ENCODE assay signal across 27 cellular contexts in the genomic region with DNA sequence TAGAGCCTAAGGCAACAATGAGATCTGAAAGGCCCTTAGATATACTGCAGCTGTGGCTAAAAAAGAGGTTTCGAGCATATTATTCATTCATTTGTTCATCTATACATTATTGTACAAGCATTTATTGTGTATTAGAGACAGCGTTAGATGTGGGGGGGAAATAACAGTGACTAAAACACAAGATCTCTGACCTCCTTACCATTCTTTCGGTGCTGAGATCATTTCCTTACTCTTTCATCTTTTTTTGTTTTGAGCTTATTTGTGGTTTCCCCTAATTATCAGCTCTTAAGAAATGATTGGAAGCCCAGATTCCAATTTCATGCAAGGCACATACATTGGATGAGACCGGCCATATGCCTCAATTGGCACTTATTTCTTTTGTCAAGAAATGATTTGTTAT.
DNase-seq lines count a peak whose midpoint lies in the region; ATAC-seq, FAIRE-seq and TF ChIP-seq lines count a peak whose summit lies in the region.
"Had no signal": no experiment of that assay in that cellular context is flagged by ENCODE, and none has a peak within 500 bp of the region (broad histone marks: within the 10 kb centered on the region; RNA-seq: fewer than 3 reads in every experiment).

No MANE protein-coding gene starts in this region.

- peak; percentile 56 for ATAC-seq in GM19351 (IDR thresholded peaks at IDR 0.05; ENCODE audit: unreplicated experiment)
- peak; percentile 93 for ATAC-seq in GM12878
- no peak for ATAC-seq in GM21526 (IDR thresholded peaks at IDR 0.05; ENCODE audit: low FRiP score, unreplicated experiment)
- ATAC-seq in HG03159 (IDR thresholded peaks at IDR 0.05; ENCODE audit: unreplicated experiment): no peak
- no peak for ATAC-seq in GM21515 (IDR thresholded peaks at IDR 0.05; ENCODE audit: unreplicated experiment)

- CTCF ChIA-PET in GM12878 (lab: Yijun Ruan, JAX): interaction anchor here (0.9 to 3.8 kb wide), 5 partner anchors 13 to 172 kb away, joined by 3 to 15 read pairs (median 3); no protein-coding TSS in a partner anchor

- TF ChIP-seq EP300 in GM12878 (IDR thresholded peaks at IDR 0.05; ENCODE audit: borderline replicate concordance in 1 of 2, control insufficient read depth in 1 of 2, low read depth in 2 of 2, low read length in 2 of 2): peak; percentile 54 to 83

- TF ChIP-seq RAD21 in GM12878 (IDR thresholded peaks at IDR 0.05; ENCODE audit: insufficient read depth, low read depth, low read length): no peak

- no peak for FAIRE-seq in GM12878 (lab: Jason Lieb, UNC)
- FAIRE-seq in H54 (lab: Jason Lieb, UNC): no peak
- FAIRE-seq: A204.1, D721Med, GM12891, GM19239 had no signal

- intact Hi-C loops in GM12878 (cut with micrococcal nuclease; ENCODE audit: unreplicated experiment): no loop called here

- no TSS peak for BruUV-seq in GM12878 (replicated peaks; lab: Mats Ljungman, UMichigan)

- no peak overlapping the region for H3K4me2 ChIP-seq in GM12878 (ENCODE audit: control insufficient read depth, insufficient read depth)
- H3K4me2 ChIP-seq: BLaER1 treated with 17β-estradiol and CSF1 and Interleukin-3, amounts not matched to agents 10 nM and 100 nM; GM23338 had no signal

- DNase-seq in ELR (ENCODE audit: low read depth): peak; percentile 26
- DNase-seq in GM12878 (ENCODE audit: low read depth, low spot score): peak; percentile 19
- no peak for DNase-seq in H54 (ENCODE audit: insufficient read length, low spot score)
- DNase-seq: AML-193; CD4-positive, alpha-beta T cell; DMS53; NCI-H1092; NCI-H1417 treated with DMSO at 0.1 percent for 48 hours; NCI-H1694 treated with DMSO at 0.1 percent for 48 hours; NCI-H2081; NCI-H226; NCI-H510A; OCI-M1; Peyer's patch; SHP77 treated with DMSO at 0.1 percent for 48 hours; T-helper 1 cell had no signal

- H3K4me3 ChIP-seq in GM12878: no peak overlapping the region
- H3K4me3 ChIP-seq: BLaER1 treated with 17β-estradiol and CSF1 and Interleukin-3, amounts not matched to agents 10 nM and 100 nM; GM23338; HAP-1; Peyer's patch had no signal

- POLR2A ChIA-PET in GM12878 (lab: Charles Lee): interaction anchor here (1.0 kb wide), 1 partner anchor 46 kb away, joined by 3 read pairs; no protein-coding TSS in a partner anchor

- no peaks in the 10 kb centered on the region for H3K79me2 ChIP-seq in GM12878 (ENCODE audit: control insufficient read depth, insufficient read depth, low read length)

- H2AFZ ChIP-seq in GM12878 (ENCODE audit: control insufficient read depth, low read depth, low read length): no peak overlapping the region
- H2AFZ ChIP-seq: GM23338 had no signal

- no peaks in the 10 kb centered on the region for H3K36me3 ChIP-seq in GM12878 (ENCODE audit: control insufficient read depth in 2 of 2, insufficient read depth in 2 of 2, low read length in 1 of 2)
- H3K36me3 ChIP-seq: BLaER1 treated with 17β-estradiol and CSF1 and Interleukin-3, amounts not matched to agents 10 nM and 100 nM; HAP-1; Peyer's patch had no signal

- 9% methylated on average over 4 of the region's 4 CpGs for WGBS in GM12878 (ENCODE audit: insufficient coverage, insufficient replicate concordance, low lambda C conversion rate, missing lambda C conversion rate)

- in situ Hi-C loops in GM12878 (cut with MboI): no loop called here

- SMC1A ChIA-PET in GM12878 (lab: Charles Lee; ENCODE audit: uncharacterized antibody, unreplicated experiment): interaction anchor here (0.6 to 3.0 kb wide), 17 partner anchors 10 to 688 kb away, joined by 3 to 11 read pairs (median 3); no protein-coding TSS in a partner anchor

- H3K27ac ChIP-seq in GM12878 (ENCODE audit: control insufficient read depth, insufficient read depth): no peak overlapping the region
- H3K27ac ChIP-seq: BLaER1 treated with 17β-estradiol and CSF1 and Interleukin-3, amounts not matched to agents 10 nM and 100 nM; Peyer's patch had no signal

- RAD21 ChIA-PET in GM12878 (lab: Charles Lee; ENCODE audit: unreplicated experiment): interaction anchor here (0.9 to 1.6 kb wide), 8 partner anchors 13 to 233 kb away, joined by 3 to 7 read pairs (median 4); no protein-coding TSS in a partner anchor

- H3K9ac ChIP-seq in GM12878 (ENCODE audit: control insufficient read depth, insufficient read depth, low read length): no peak overlapping the region
- H3K9ac ChIP-seq: BLaER1 treated with 17β-estradiol and CSF1 and Interleukin-3, amounts not matched to agents 10 nM and 100 nM had no signal

- TF ChIP-seq CTCF in GM12878 (IDR thresholded peaks at IDR 0.05 in 2 of 3, conservative IDR thresholded peaks at IDR 0.05 in 1 of 3; ENCODE audit: control insufficient read depth in 2 of 3, extremely low read depth in 1 of 3, insufficient read depth in 1 of 3, low read depth in 3 of 3, low read length in 3 of 3): no peak

- no peaks in the 10 kb centered on the region for H3K4me1 ChIP-seq in GM12878 (ENCODE audit: control insufficient read depth, insufficient read depth, low read length)
- H3K4me1 ChIP-seq: BLaER1 treated with 17β-estradiol and CSF1 and Interleukin-3, amounts not matched to agents 10 nM and 100 nM; HAP-1; Peyer's patch had no signal

- H3K27me3 ChIP-seq in GM12878 (replicated peaks in 1 of 2; ENCODE audit: control insufficient read depth in 2 of 2, insufficient read depth in 2 of 2, low read length in 1 of 2): no peaks in the 10 kb centered on the region
- H3K27me3 ChIP-seq: BLaER1 treated with 17β-estradiol and CSF1 and Interleukin-3, amounts not matched to agents 10 nM and 100 nM; Peyer's patch had no signal

- TF ChIP-seq POLR2A in GM12878 (IDR thresholded peaks at IDR 0.05; ENCODE audit: low read depth, low read length) (no peak), H54 (IDR thresholded peaks at IDR 0.05; ENCODE audit: low read depth, low read length) (no peak)

- H4K20me1 ChIP-seq in GM12878 (ENCODE audit: control insufficient read depth, insufficient read depth): no peaks in the 10 kb centered on the region
- H4K20me1 ChIP-seq: BLaER1 treated with 17β-estradiol and CSF1 and Interleukin-3, amounts not matched to agents 10 nM and 100 nM had no signal

- no peaks in the 10 kb centered on the region for H3K9me3 ChIP-seq in GM12878 (replicated peaks; ENCODE audit: control insufficient read depth, insufficient read depth, low read length)
- H3K9me3 ChIP-seq: BLaER1 treated with 17β-estradiol and CSF1 and Interleukin-3, amounts not matched to agents 10 nM and 100 nM; HAP-1; Peyer's patch had no signal

TF ChIP-seq in GM12878, 131 proteins besides CTCF, POLR2A, EP300 and RAD21 (continues in another document):
- TF ChIP-seq CHD4 (IDR thresholded peaks at IDR 0.05): no peak
- no peak for TF ChIP-seq ZBTB33 (IDR thresholded peaks at IDR 0.05)
- no peak for TF ChIP-seq MAX (IDR thresholded peaks at IDR 0.05; ENCODE audit: low read depth, low read length)
- TF ChIP-seq SIX5 (IDR thresholded peaks at IDR 0.05; ENCODE audit: low read depth, low read length, severe bottlenecking): no peak
- peak; percentile 40; the same call in 1 of the 2 replicates for TF ChIP-seq BMI1 (IDR thresholded peaks at IDR 0.05; ENCODE audit: borderline replicate concordance)
- no peak for TF ChIP-seq SUZ12 (IDR thresholded peaks at IDR 0.05; ENCODE audit: unreplicated experiment)
- TF ChIP-seq POLR2AphosphoS5 (IDR thresholded peaks at IDR 0.05; ENCODE audit: low read length): no peak
- peak; percentile 94 for TF ChIP-seq DPF2 (IDR thresholded peaks at IDR 0.05)
- no peak for TF ChIP-seq MYB (IDR thresholded peaks at IDR 0.05; ENCODE audit: borderline replicate concordance, low read depth, low read length)
- TF ChIP-seq, protein P1, sequence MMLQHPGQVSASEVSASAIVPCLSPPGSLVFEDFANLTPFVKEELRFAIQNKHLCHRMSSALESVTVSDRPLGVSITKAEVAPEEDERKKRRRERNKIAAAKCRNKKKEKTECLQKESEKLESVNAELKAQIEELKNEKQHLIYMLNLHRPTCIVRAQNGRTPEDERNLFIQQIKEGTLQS (IDR thresholded peaks at IDR 0.05; ENCODE audit: borderline replicate concordance, extremely low read depth, low read depth, low read length): no peak
- TF ChIP-seq ZNF274 (IDR thresholded peaks at IDR 0.05; ENCODE audit: insufficient read depth, insufficient read length): no peak
- no peak for TF ChIP-seq E2F4 (IDR thresholded peaks at IDR 0.05; ENCODE audit: low read depth, low read length)
- no peak for TF ChIP-seq NR2C2 (IDR thresholded peaks at IDR 0.05; ENCODE audit: borderline replicate concordance, control insufficient read depth, insufficient read length, low read depth)
- no peak for TF ChIP-seq WRNIP1 (IDR thresholded peaks at IDR 0.05; ENCODE audit: borderline replicate concordance, low read depth, low read length)
- no peak for TF ChIP-seq RBBP5 (conservative IDR thresholded peaks at IDR 0.05)
- TF ChIP-seq POU2F2 (IDR thresholded peaks at IDR 0.05; ENCODE audit: borderline replicate concordance, low read depth, low read length): no peak
- TF ChIP-seq KLF5 (IDR thresholded peaks at IDR 0.05; ENCODE audit: partially characterized antibody): no peak
- no peak for TF ChIP-seq YBX1 (IDR thresholded peaks at IDR 0.05)

Comparison
In these comparisons a context has a peak if more than half of its experiments do, and no peak if none do; other contexts are left out.
1. ATAC-seq: peak in GM19351 (single experiment) and GM12878 (single experiment); none in GM21526 (single experiment), HG03159 (single experiment) and GM21515 (single experiment).